ENCODE assay signal across 18 cellular contexts in genomic region chr1:100793661-100794060, GRCh38.
DNase-seq lines count a peak whose midpoint lies in the region; FAIRE-seq and TF ChIP-seq lines count a peak whose summit lies in the region.
"Had no signal": no experiment of that assay in that cellular context is flagged by ENCODE, and none has a peak within 500 bp of the region (broad histone marks: within the 10 kb centered on the region; RNA-seq: fewer than 3 reads in every experiment).

No MANE protein-coding gene starts in this region.

- H3K4me3 ChIP-seq in bronchial epithelial cell (ENCODE audit: low read depth, low read length) = no peak overlapping the region
- H3K4me3 ChIP-seq in thymus (ENCODE audit: low read length) = no peak overlapping the region
- H3K4me3 ChIP-seq in MG63 = no peak overlapping the region
- H3K4me3 ChIP-seq: A549, Peyer's patch had no signal

- 95% methylated on average over 3 of the region's 3 CpGs for WGBS in thymus

- no peaks in the 10 kb centered on the region for H3K4me1 ChIP-seq in thymus (ENCODE audit: control insufficient read depth, insufficient read depth, low read length)
- H3K4me1 ChIP-seq: A549, Peyer's patch had no signal

- DNase-seq in NCI-H748 (lab: John Stamatoyannopoulos, UW; ENCODE audit: unreplicated experiment) = peak; percentile 30
- no peak for DNase-seq in NCI-H748 treated with DMSO at 0.1 percent for 48 hours (lab: John Stamatoyannopoulos, UW)
- peak; percentile 4 for DNase-seq in NCI-H146 treated with DMSO at 0.1 percent for 48 hours (lab: John Stamatoyannopoulos, UW; ENCODE audit: unreplicated experiment)
- DNase-seq in bronchial epithelial cell (ENCODE audit: low read depth) = peak; percentile 41
- DNase-seq in MG63 = no peak
- no peak for DNase-seq in NCI-H2029 treated with DMSO at 0.1 percent for 48 hours (lab: John Stamatoyannopoulos, UW)
- DNase-seq in stimulated activated CD4-positive, alpha-beta T cell treated with anti-CD3 and anti-CD28 coated beads, Interleukin-1b, Interleukin-23, amount 100 ng/mL, for 48 hours = no peak
- DNase-seq: DMS79, GDM1, H7, NCI-H1105 treated with DMSO at 0.1 percent for 48 hours, NCI-H526, Peyer's patch, Right ventricle myocardium superior, SK-N-SH had no signal

- peak overlapping the region; percentile 2 for H3K27ac ChIP-seq in thymus (ENCODE audit: low read depth)
- H3K27ac ChIP-seq: A549, C4-2B, Peyer's patch had no signal

- no peak for TF ChIP-seq CTCF in bronchial epithelial cell (IDR thresholded peaks at IDR 0.05; ENCODE audit: insufficient read depth, low read length, severe bottlenecking)

- H3K36me3 ChIP-seq in bronchial epithelial cell (ENCODE audit: control insufficient read depth, insufficient read depth, low read length) (no peaks in the 10 kb centered on the region), thymus (ENCODE audit: control insufficient read depth, insufficient read depth) (no peaks in the 10 kb centered on the region), MG63 (no peaks in the 10 kb centered on the region)
- H3K36me3 ChIP-seq: Peyer's patch had no signal

- FAIRE-seq in bronchial epithelial cell (lab: Jason Lieb, UNC) = no peak
- FAIRE-seq: A549 had no signal

- H3K27me3 ChIP-seq in bronchial epithelial cell (ENCODE audit: control insufficient read depth, insufficient read depth, low read length) (no peaks in the 10 kb centered on the region), thymus (ENCODE audit: control insufficient read depth, insufficient read depth) (no peaks in the 10 kb centered on the region), MG63 (no peaks in the 10 kb centered on the region)
- H3K27me3 ChIP-seq: Peyer's patch had no signal

- no peaks in the 10 kb centered on the region for H3K9me3 ChIP-seq in thymus (ENCODE audit: control insufficient read depth)
- no peaks in the 10 kb centered on the region for H3K9me3 ChIP-seq in MG63
- H3K9me3 ChIP-seq: A549, Peyer's patch, SK-N-SH had no signal

Comparison
In these comparisons a context has a peak if more than half of its experiments do, and no peak if none do; other contexts are left out.
1. DNase-seq: peak in NCI-H748 (single experiment), NCI-H146 treated with DMSO at 0.1 percent for 48 hours (single experiment) and bronchial epithelial cell (single experiment); none in NCI-H748 treated with DMSO at 0.1 percent for 48 hours (single experiment), MG63 (single experiment), NCI-H2029 treated with DMSO at 0.1 percent for 48 hours (single experiment) and stimulated activated CD4-positive, alpha-beta T cell treated with anti-CD3 and anti-CD28 coated beads, Interleukin-1b, Interleukin-23, amount 100 ng/mL, for 48 hours (single experiment).